Comparison of ENCODE assay signal across 30 cellular contexts in genomic region chr22:48856308-48856615, GRCh38.
"Had no signal": no experiment of that assay in that cellular context is flagged by ENCODE, and none has a peak within 500 bp of the region (broad histone marks: within the 10 kb centered on the region; RNA-seq: fewer than 3 reads in every experiment).

No MANE protein-coding gene starts in this region.

- H3K9me3 Mint-ChIP-seq: activated CD4-positive, alpha-beta memory T cell treated with anti-CD3 and anti-CD28 coated beads, Interleukin-2, amount 10 ng/mL, durations not matched to agents 7 days and 5 days; activated naive CD4-positive, alpha-beta T cell treated with anti-CD3 and anti-CD28 coated beads, Interleukin-2, amount 10 ng/mL, durations not matched to agents 7 days and 5 days; activated naive CD8-positive, alpha-beta T cell treated with anti-CD3 and anti-CD28 coated beads, Interleukin-2, amount 50 U/mL, for 24 hours; activated T-cell treated with anti-CD3 and anti-CD28 coated beads, Interleukin-2, amount 50 U/mL, for 24 hours; activated T-helper 2 cell treated with anti-CD3 and anti-CD28 coated beads, Interferon-gamma antibody, Interleukin-2, Interleukin-4, amounts not matched to agents 10 μg/mL and 5 μg/mL and 100 μg/mL, durations not matched to agents 14 hours and 24 hours and 36 hours; T-helper 1 cell treated with Interleukin-12 subunit alpha and Interleukin-12 subunit beta and Interleukin-4 antibody, amounts not matched to agents 30 μg/mL and 1 μg/mL, for 36 hours; T-helper 2 cell treated with Interferon-gamma antibody and Interleukin-4, amounts not matched to agents 5 μg/mL and 100 μg/mL, for 36 hours had no signal

- H3K4me3 Mint-ChIP-seq: activated CD4-positive, alpha-beta memory T cell treated with anti-CD3 and anti-CD28 coated beads, Interleukin-2, amount 10 ng/mL, durations not matched to agents 7 days and 5 days; activated naive CD4-positive, alpha-beta T cell treated with anti-CD3 and anti-CD28 coated beads, Interleukin-2, amount 10 ng/mL, durations not matched to agents 7 days and 5 days; activated naive CD8-positive, alpha-beta T cell; activated naive CD8-positive, alpha-beta T cell treated with anti-CD3 and anti-CD28 coated beads, Interleukin-2, amount 50 U/mL, for 24 hours; activated T-cell treated with anti-CD3 and anti-CD28 coated beads, Interleukin-2, amount 50 U/mL, for 24 hours; T-helper 1 cell treated with Interleukin-12 subunit alpha and Interleukin-12 subunit beta and Interleukin-4 antibody, amounts not matched to agents 30 μg/mL and 1 μg/mL, for 36 hours; T-helper 2 cell treated with Interferon-gamma antibody and Interleukin-4, amounts not matched to agents 5 μg/mL and 100 μg/mL, for 36 hours had no signal

- H3K27me3 ChIP-seq: brain microvascular endothelial cell, Peyer's patch, SJSA1 had no signal

- DNase-seq: activated CD4-positive, alpha-beta memory T cell treated with anti-CD3 and anti-CD28 coated beads, Interleukin-2, amount 10 ng/mL, durations not matched to agents 7 days and 5 days; activated CD4-positive, alpha-beta T cell treated with anti-CD3 and anti-CD28 coated beads for 48 hours; activated naive CD4-positive, alpha-beta T cell treated with anti-CD3 and anti-CD28 coated beads, Interleukin-2, amount 10 ng/mL, durations not matched to agents 7 days and 5 days; activated naive CD8-positive, alpha-beta T cell treated with anti-CD3 and anti-CD28 coated beads, Interleukin-2, amount 50 U/mL, for 24 hours; activated T-cell treated with anti-CD3 and anti-CD28 coated beads, Interleukin-2, amount 50 U/mL, for 24 hours; anterior cingulate cortex; brain microvascular endothelial cell; central memory CD4-positive, alpha-beta T cell; MM.1S; MV-4-11; NCI-H1092; NCI-H146; NCI-H187 treated with DMSO at 0.1 percent for 48 hours; NCI-H2081; NCI-H2171 treated with DMSO at 0.1 percent for 48 hours; NCI-H2227 treated with DMSO at 0.1 percent for 48 hours; NCI-H446; NCI-H510A treated with DMSO at 0.1 percent for 48 hours; PC-3; RPMI8226; SHP77 treated with DMSO at 0.1 percent for 48 hours; SK-N-SH had no signal

- H3K27me3 Mint-ChIP-seq: activated CD4-positive, alpha-beta memory T cell treated with anti-CD3 and anti-CD28 coated beads, Interleukin-2, amount 10 ng/mL, durations not matched to agents 7 days and 5 days had no signal

- ATAC-seq: activated CD4-positive, CD25-positive, alpha-beta regulatory T cell treated with anti-CD3 and anti-CD28 coated beads, Interleukin-2, amount 50 U/mL, for 24 hours; activated naive CD8-positive, alpha-beta T cell treated with anti-CD3 and anti-CD28 coated beads, Interleukin-2, amount 50 U/mL, for 24 hours; PC-3 had no signal

- H3K9me3 ChIP-seq: Peyer's patch, SJSA1, SK-N-SH had no signal

- H3K4me1 ChIP-seq: Peyer's patch, SJSA1 had no signal

- H3K4me3 ChIP-seq: Peyer's patch, SJSA1 had no signal

- H3K36me3 Mint-ChIP-seq: activated naive CD4-positive, alpha-beta T cell treated with anti-CD3 and anti-CD28 coated beads, Interleukin-2, amount 10 ng/mL, durations not matched to agents 7 days and 5 days; activated naive CD8-positive, alpha-beta T cell had no signal

- H3K4me1 Mint-ChIP-seq: activated CD4-positive, alpha-beta memory T cell treated with anti-CD3 and anti-CD28 coated beads, Interleukin-2, amount 10 ng/mL, durations not matched to agents 7 days and 5 days; activated naive CD4-positive, alpha-beta T cell treated with anti-CD3 and anti-CD28 coated beads, Interleukin-2, amount 10 ng/mL, durations not matched to agents 7 days and 5 days; activated naive CD8-positive, alpha-beta T cell treated with anti-CD3 and anti-CD28 coated beads, Interleukin-2, amount 50 U/mL, for 24 hours had no signal

- H3K27ac Mint-ChIP-seq: activated CD4-positive, alpha-beta memory T cell treated with anti-CD3 and anti-CD28 coated beads, Interleukin-2, amount 10 ng/mL, durations not matched to agents 7 days and 5 days; activated naive CD4-positive, alpha-beta T cell treated with anti-CD3 and anti-CD28 coated beads, Interleukin-2, amount 10 ng/mL, durations not matched to agents 7 days and 5 days; activated naive CD8-positive, alpha-beta T cell; activated naive CD8-positive, alpha-beta T cell treated with anti-CD3 and anti-CD28 coated beads, Interleukin-2, amount 50 U/mL, for 24 hours; activated T-cell treated with anti-CD3 and anti-CD28 coated beads, Interleukin-2, amount 50 U/mL, for 24 hours; activated T-helper 2 cell treated with anti-CD3 and anti-CD28 coated beads, Interferon-gamma antibody, Interleukin-2, Interleukin-4, amounts not matched to agents 10 μg/mL and 5 μg/mL and 100 μg/mL, durations not matched to agents 14 hours and 24 hours and 36 hours; T-helper 1 cell treated with Interleukin-12 subunit alpha and Interleukin-12 subunit beta and Interleukin-4 antibody, amounts not matched to agents 30 μg/mL and 1 μg/mL, for 36 hours; T-helper 2 cell treated with Interferon-gamma antibody and Interleukin-4, amounts not matched to agents 5 μg/mL and 100 μg/mL, for 36 hours had no signal

- H3K36me3 ChIP-seq: brain microvascular endothelial cell, Peyer's patch, SJSA1 had no signal

- H3K27ac ChIP-seq: brain microvascular endothelial cell, KMS-11, Peyer's patch, SJSA1 had no signal
